In the genomic region with DNA sequence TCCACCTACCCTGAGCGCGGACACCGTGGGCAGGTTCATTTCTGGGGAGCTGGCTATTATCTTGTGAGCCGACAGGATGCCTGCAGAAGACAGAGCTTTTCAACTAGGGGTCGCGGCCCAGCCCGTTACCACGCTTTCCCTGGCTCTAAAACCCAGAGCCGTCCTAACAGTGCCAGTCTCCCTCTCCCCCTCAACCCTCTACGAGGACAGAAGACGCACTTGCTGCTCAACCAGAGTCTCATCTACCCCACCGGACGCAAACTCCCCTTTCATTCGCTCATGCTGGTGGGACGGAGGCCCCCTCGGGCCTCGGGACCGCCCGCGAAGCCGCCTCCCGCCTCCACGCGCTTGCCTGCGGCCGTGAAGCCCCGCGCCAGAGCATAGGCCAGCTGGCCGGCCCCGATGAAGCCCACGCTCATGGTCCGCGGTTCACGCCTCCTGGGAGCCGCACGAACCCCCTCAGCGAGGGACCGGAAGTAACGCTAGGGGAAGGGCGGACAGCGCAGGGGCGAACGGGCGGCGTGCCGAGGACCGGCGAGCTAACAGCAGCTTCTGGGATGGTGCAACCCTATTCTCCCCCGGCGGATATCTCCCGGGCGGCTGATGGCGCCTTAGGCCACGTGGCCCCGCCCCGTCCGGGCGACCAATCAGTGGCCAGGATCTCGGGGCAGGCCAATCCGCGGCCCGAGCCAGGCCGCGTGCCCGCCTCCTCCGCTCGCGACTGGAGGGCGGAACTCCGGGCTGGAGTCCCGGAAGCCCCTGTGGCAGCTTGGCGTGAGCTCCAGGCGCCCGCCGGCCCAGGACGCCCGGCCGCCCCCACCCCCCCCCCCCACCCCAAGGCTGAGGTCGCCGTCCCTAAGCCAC, we compare ENCODE assay signal across 8 cellular contexts. TPM values are rescaled to one million over a fixed set of nuclear protein-coding genes. Genes with fewer than 3 reads are reported as not detected.
DNase-seq lines count a peak whose midpoint lies in the region; ATAC-seq and TF ChIP-seq lines count a peak whose summit lies in the region.

PYCR2 (minus strand) TSS at position 559 of the 864 bp plus-strand sequence; CDS start at position 419, 140 bp downstream.

- peak within 1 kb of the TSS; percentile 44 for H2BK5ac ChIP-seq in trophoblast cell (ENCODE audit: low read depth, low read length, poor library complexity)

- H3K79me2 ChIP-seq in SU-DHL-6 (ENCODE audit: insufficient read depth, low read length) (peaks cover 18% of the 10 kb centered on the region), trophoblast cell (ENCODE audit: control insufficient read depth, insufficient read depth, low read length, poor library complexity) (peaks cover 6% of the 10 kb centered on the region)

- POLR2A ChIA-PET in activated naive CD8-positive, alpha-beta T cell treated with anti-CD3 and anti-CD28 coated beads, Interleukin-2, amount 10 ng/mL, durations not matched to agents 7 days and 5 days (lab: Charles Lee) = interaction anchor here (0.8 to 3.7 kb wide), 26 partner anchors 8 to 498 kb away, joined by 3 to 33 read pairs (median 3); partner anchors contain the start of genes EPHX1, H3-3A, SDE2 and SRP9

- no peaks in the 10 kb centered on the region for H3K27me3 Mint-ChIP-seq in activated naive CD8-positive, alpha-beta T cell treated with anti-CD3 and anti-CD28 coated beads, Interleukin-2, amount 10 ng/mL, durations not matched to agents 7 days and 5 days

- H3K79me1 ChIP-seq in trophoblast cell (ENCODE audit: low read length) = peaks cover 9% of the 10 kb centered on the region

- H3K36me3 ChIP-seq in SU-DHL-6 (ENCODE audit: low read length) = 0 out of 2 replicates have a peak, but pooled peaks cover 5% of the 10 kb centered on the region
- peaks cover 19 to 21% of the 10 kb centered on the region in 2 experiments for H3K36me3 ChIP-seq in trophoblast cell (ENCODE audit: control insufficient read depth in 1 of 2, insufficient read depth in 2 of 2, low read length in 2 of 2)
- no peaks in the 10 kb centered on the region for H3K36me3 ChIP-seq in transverse colon

- H3K14ac ChIP-seq in trophoblast cell (ENCODE audit: low read length) = peak within 1 kb of the TSS; percentile 77

- H2AFZ ChIP-seq in SU-DHL-6 (ENCODE audit: low read depth, low read length, severe bottlenecking) = peak within 1 kb of the TSS; percentile 82
- H2AFZ ChIP-seq in trophoblast cell (ENCODE audit: insufficient read depth, low read length, poor library complexity) = peak within 1 kb of the TSS; percentile 78

- H3K18ac ChIP-seq in trophoblast cell (ENCODE audit: low read length) = peak within 1 kb of the TSS; percentile 82

- H3F3A ChIP-seq in SU-DHL-6 (ENCODE audit: insufficient read depth) = peaks cover 8% of the 10 kb centered on the region; the same call in 1 of the 2 replicates

- no peaks in the 10 kb centered on the region for H3K9me3 Mint-ChIP-seq in activated naive CD8-positive, alpha-beta T cell treated with anti-CD3 and anti-CD28 coated beads, Interleukin-2, amount 10 ng/mL, durations not matched to agents 7 days and 5 days

- H2BK120ac ChIP-seq in trophoblast cell (ENCODE audit: insufficient read depth, low read length, poor library complexity) = peak within 1 kb of the TSS; percentile 19

- no peak within 1 kb of the TSS for H3K23ac ChIP-seq in trophoblast cell (ENCODE audit: low read length)

- TF ChIP-seq CTCF in SU-DHL-6 (IDR thresholded peaks at IDR 0.05; ENCODE audit: insufficient read depth, low read length, poor library complexity, severe bottlenecking) (no peak), transverse colon (IDR thresholded peaks at IDR 0.05) (no peak)

- peaks cover 43% of the 10 kb centered on the region for H3K4me1 Mint-ChIP-seq in activated naive CD8-positive, alpha-beta T cell treated with anti-CD3 and anti-CD28 coated beads, Interleukin-2, amount 10 ng/mL, durations not matched to agents 7 days and 5 days

- peak within 1 kb of the TSS; percentile 83 for H3K27ac ChIP-seq in SU-DHL-6 (ENCODE audit: low read depth, low read length)
- H3K27ac ChIP-seq in trophoblast cell (ENCODE audit: low read depth, low read length) = peak within 1 kb of the TSS; percentile 85
- H3K27ac ChIP-seq in transverse colon = peak within 1 kb of the TSS; percentile 91 to 98 (median 94)

- H3K4me3 Mint-ChIP-seq in activated naive CD8-positive, alpha-beta T cell treated with anti-CD3 and anti-CD28 coated beads, Interleukin-2, amount 10 ng/mL, durations not matched to agents 7 days and 5 days = peak within 1 kb of the TSS; percentile 96

- in situ Hi-C loops in transverse colon (cut with MboI; ENCODE audit: low pct_ligation_motif_present in 1 of 4, low pct_unique_long_range_greater_than_20kb in 1 of 4, low sequenced_read_pairs in 3 of 4) = loop anchor here in 2 of 4 donors (25.0 kb wide), 2 partner anchors 137 to 437 kb away; partner anchors contain the start of gene SRP9 (in 1 of the 2)

- H2AK5ac ChIP-seq in trophoblast cell (ENCODE audit: low read length) = peak within 1 kb of the TSS; percentile 16

- DNase-seq in NCI-H128 (lab: John Stamatoyannopoulos, UW; ENCODE audit: unreplicated experiment) (peak; percentile 94), Right ventricle myocardium superior (peak; percentile 98), trophoblast cell (peak; percentile 97 to 99), transverse colon (peak; percentile 96)
- DNase-seq in activated naive CD8-positive, alpha-beta T cell treated with anti-CD3 and anti-CD28 coated beads, Interleukin-2, amount 10 ng/mL, durations not matched to agents 7 days and 5 days = peak; percentile 97

- no peaks in the 10 kb centered on the region for H4K20me1 ChIP-seq in SU-DHL-6 (ENCODE audit: low read depth, low read length)

- H3K9ac ChIP-seq in SU-DHL-6 (ENCODE audit: low read length) (peak within 1 kb of the TSS; percentile 100), trophoblast cell (ENCODE audit: low read length) (peak within 1 kb of the TSS; percentile 90)

- peaks cover 23% of the 10 kb centered on the region for H3K36me3 Mint-ChIP-seq in activated naive CD8-positive, alpha-beta T cell treated with anti-CD3 and anti-CD28 coated beads, Interleukin-2, amount 10 ng/mL, durations not matched to agents 7 days and 5 days

- peaks cover 2 to 7% of the 10 kb centered on the region in 2 experiments for H3K4me1 ChIP-seq in trophoblast cell (ENCODE audit: control insufficient read depth in 1 of 2, insufficient read depth in 2 of 2, low read length in 2 of 2)
- peaks cover 9 to 32% (median 26%) of the 10 kb centered on the region in 4 donors for H3K4me1 ChIP-seq in transverse colon

- peak within 1 kb of the TSS; percentile 91 for H3K4me2 ChIP-seq in SU-DHL-6 (ENCODE audit: low read depth, low read length, poor library complexity, severe bottlenecking)
- peak within 1 kb of the TSS; percentile 95 for H3K4me2 ChIP-seq in trophoblast cell (ENCODE audit: low read length)

- H4K8ac ChIP-seq in trophoblast cell (ENCODE audit: low read depth, low read length) = peak within 1 kb of the TSS; percentile 89

- intact Hi-C loops in Right ventricle myocardium superior (cut with DNase I) (no loop called here), transverse colon (cut with DNase I; ENCODE audit: low total_unique reads) (no loop called here)

- H4K91ac ChIP-seq in trophoblast cell (ENCODE audit: low read depth, low read length) = peak within 1 kb of the TSS; percentile 78

- H3K9me3 ChIP-seq in SU-DHL-6 (ENCODE audit: insufficient read depth, low read length) = no peaks in the 10 kb centered on the region
- peaks cover 4% of the 10 kb centered on the region for H3K9me3 ChIP-seq in trophoblast cell (ENCODE audit: insufficient read depth, low read depth, low read length)
- no peaks in the 10 kb centered on the region for H3K9me3 ChIP-seq in transverse colon

- no peaks in the 10 kb centered on the region for H3K9me2 ChIP-seq in SU-DHL-6 (replicated peaks; ENCODE audit: insufficient read depth, low read length)

- no peak within 1 kb of the TSS for H2BK12ac ChIP-seq in trophoblast cell (ENCODE audit: low read length)

- WGBS in trophoblast cell (ENCODE audit: extremely low coverage, insufficient coverage, insufficient read length) = no CpG with 5 or more reads among the region's 80 CpGs
- WGBS in transverse colon (ENCODE audit: low coverage in 1 of 2), 2 donors = 0% methylated on average over 43 of the region's 80 CpGs; no CpG with 5 or more reads in 1 of the 2 donors

- no peaks in the 10 kb centered on the region for H3K27me3 ChIP-seq in SU-DHL-6 (ENCODE audit: low read length)
- H3K27me3 ChIP-seq in trophoblast cell (ENCODE audit: insufficient read depth, low read length) = no peaks in the 10 kb centered on the region
- H3K27me3 ChIP-seq in transverse colon = no peaks in the 10 kb centered on the region

- ATAC-seq in HG02678 (IDR thresholded peaks at IDR 0.05; ENCODE audit: unreplicated experiment) (peak; percentile 96), Right ventricle myocardium superior (ENCODE audit: poor library complexity) (peak; percentile 100)
- ATAC-seq in activated naive CD8-positive, alpha-beta T cell treated with anti-CD3 and anti-CD28 coated beads, Interleukin-2, amount 10 ng/mL, durations not matched to agents 7 days and 5 days (ENCODE audit: low read depth) = peak; percentile 95

- H3K27ac Mint-ChIP-seq in activated naive CD8-positive, alpha-beta T cell treated with anti-CD3 and anti-CD28 coated beads, Interleukin-2, amount 10 ng/mL, durations not matched to agents 7 days and 5 days = peak within 1 kb of the TSS; percentile 95

- peak within 1 kb of the TSS; percentile 96 for H4K12ac ChIP-seq in trophoblast cell (ENCODE audit: low read depth, low read length)

- TF ChIP-seq EP300 in transverse colon (IDR thresholded peaks at IDR 0.05; ENCODE audit: low read depth) = no peak

- H3K4me3 ChIP-seq in SU-DHL-6 (ENCODE audit: insufficient read depth, low read length, poor library complexity, severe bottlenecking) (peak within 1 kb of the TSS; percentile 99), trophoblast cell (ENCODE audit: low read depth, low read length) (peak within 1 kb of the TSS; percentile 97), transverse colon (peak within 1 kb of the TSS; percentile 63 to 91 (median 86))

- TF ChIP-seq POLR2A in GM10847 (IDR thresholded peaks at IDR 0.05; ENCODE audit: extremely low read depth, insufficient read length) (peak; percentile 89), transverse colon (IDR thresholded peaks at IDR 0.05) (peak; percentile 89)

- H3K4ac ChIP-seq in trophoblast cell (ENCODE audit: low read depth, low read length) = peak within 1 kb of the TSS; percentile 84

RNA-seq across cellular contexts. Expression of gene PYCR2, which starts in this region (rescaled TPM):
- 100 to 1,000 TPM; 118 to 125 TPM for total RNA-seq in activated naive CD8-positive, alpha-beta T cell treated with anti-CD3 and anti-CD28 coated beads, Interleukin-2, amount 10 ng/mL, durations not matched to agents 7 days and 5 days
- total RNA-seq in Right ventricle myocardium superior (60.3 TPM), transverse colon (10 to 100 TPM; 26.5 to 40.6 (median 32.2) TPM)
- 26.5 and 28.3 TPM in 2 replicates for polyA plus RNA-seq in trophoblast cell (2013)

Comparison
In these comparisons a context has a peak if more than half of its experiments do, and no peak if none do; other contexts are left out.
1. Peak in every context shown above with its lines: DNase-seq, ATAC-seq, H3K4me3 ChIP-seq and H3K27ac ChIP-seq.